7 cellular contexts compared by ENCODE assay signal in genomic region chr18:63299837-63300787, GRCh38. TPM values are rescaled to one million over a fixed set of nuclear protein-coding genes. Genes with fewer than 3 reads are reported as not detected.
A peak's percentile ranks its signal among the peaks of the same experiment; 100 is the strongest.
DNase-seq lines count a peak whose midpoint lies in the region; ATAC-seq and FAIRE-seq lines count a peak whose summit lies in the region.

No MANE protein-coding gene starts in this region.

- no peaks in the 10 kb centered on the region for H3K27me3 Mint-ChIP-seq in activated naive CD8-positive, alpha-beta T cell treated with anti-CD3 and anti-CD28 coated beads, Interleukin-2, amount 10 ng/mL, durations not matched to agents 7 days and 5 days

- H3K4me3 Mint-ChIP-seq in activated naive CD8-positive, alpha-beta T cell treated with anti-CD3 and anti-CD28 coated beads, Interleukin-2, amount 10 ng/mL, durations not matched to agents 7 days and 5 days, result peak overlapping the region; percentile 70

- peaks cover 68% of the 10 kb centered on the region for H3K36me3 Mint-ChIP-seq in activated naive CD8-positive, alpha-beta T cell treated with anti-CD3 and anti-CD28 coated beads, Interleukin-2, amount 10 ng/mL, durations not matched to agents 7 days and 5 days

- FAIRE-seq in GM19239 (lab: Jason Lieb, UNC), result peak; percentile 90

- ATAC-seq in HG02981 (IDR thresholded peaks at IDR 0.05; ENCODE audit: unreplicated experiment) (peak; percentile 60), GM19455 (IDR thresholded peaks at IDR 0.05; ENCODE audit: unreplicated experiment) (no peak)
- peak; percentile 71 for ATAC-seq in activated naive CD8-positive, alpha-beta T cell treated with anti-CD3 and anti-CD28 coated beads, Interleukin-2, amount 10 ng/mL, durations not matched to agents 7 days and 5 days (ENCODE audit: low read depth)

- intact Hi-C loops in posterior cingulate gyrus (cut with DNase I), result no loop called here

- H3K4me1 Mint-ChIP-seq in activated naive CD8-positive, alpha-beta T cell treated with anti-CD3 and anti-CD28 coated beads, Interleukin-2, amount 10 ng/mL, durations not matched to agents 7 days and 5 days, result peaks cover 73% of the 10 kb centered on the region

- H3K9me3 Mint-ChIP-seq in activated naive CD8-positive, alpha-beta T cell treated with anti-CD3 and anti-CD28 coated beads, Interleukin-2, amount 10 ng/mL, durations not matched to agents 7 days and 5 days, result no peaks in the 10 kb centered on the region

- no peak for DNase-seq in GM19239 (ENCODE audit: insufficient read length, low spot score)
- DNase-seq in activated naive CD8-positive, alpha-beta T cell treated with anti-CD3 and anti-CD28 coated beads, Interleukin-2, amount 10 ng/mL, durations not matched to agents 7 days and 5 days, result no peak
- peak; percentile 55 for DNase-seq in stimulated activated CD8-positive, alpha-beta memory T cell treated with anti-CD3 and anti-CD28 coated beads, Interleukin-4, amount 100 ng/mL, for 48 hours
- no peak for DNase-seq in effector CD4-positive, alpha-beta T cell
- DNase-seq in posterior cingulate gyrus, result no peak

- POLR2A ChIA-PET in activated naive CD8-positive, alpha-beta T cell treated with anti-CD3 and anti-CD28 coated beads, Interleukin-2, amount 10 ng/mL, durations not matched to agents 7 days and 5 days (lab: Charles Lee), result interaction anchor here (0.7 to 2.6 kb wide), 4 partner anchors 12 to 19 kb away, joined by 3 to 17 read pairs (median 6); partner anchors contain the start of gene BCL2

- peak overlapping the region; percentile 77 for H3K27ac Mint-ChIP-seq in activated naive CD8-positive, alpha-beta T cell treated with anti-CD3 and anti-CD28 coated beads, Interleukin-2, amount 10 ng/mL, durations not matched to agents 7 days and 5 days

RNA-seq across cellular contexts. Expression of gene BCL2, which starts 19.5 kb away (rescaled TPM):
- 100 to 1,000 TPM; 121 to 128 TPM for total RNA-seq in activated naive CD8-positive, alpha-beta T cell treated with anti-CD3 and anti-CD28 coated beads, Interleukin-2, amount 10 ng/mL, durations not matched to agents 7 days and 5 days
